Comparison of ENCODE assay signal across 1 cellular context in genomic region chr12:31386364-31386777, GRCh38.
TF ChIP-seq lines count a peak whose summit lies in the region.

No MANE protein-coding gene starts in this region.

TF ChIP-seq in H1, 55 proteins besides CTCF, POLR2A, EP300 and RAD21 (continued from another document):
- TF ChIP-seq JUND (IDR thresholded peaks at IDR 0.05; ENCODE audit: low read length), result peak; percentile 60; the same call in 1 of the 2 replicates
- no peak for TF ChIP-seq GABPA (IDR thresholded peaks at IDR 0.05; ENCODE audit: borderline replicate concordance, insufficient read depth, low read length)
- peak; percentile 89 for TF ChIP-seq YY1 (IDR thresholded peaks at IDR 0.05; ENCODE audit: low read depth, low read length)
- no peak for TF ChIP-seq RFX5 (IDR thresholded peaks at IDR 0.05; ENCODE audit: borderline replicate concordance, low read depth, low read length)
- no peak for TF ChIP-seq USF2 (IDR thresholded peaks at IDR 0.05; ENCODE audit: low read length)
- TF ChIP-seq KDM1A (IDR thresholded peaks at IDR 0.05; ENCODE audit: borderline replicate concordance, low read length), result no peak
- TF ChIP-seq EGR1 (IDR thresholded peaks at IDR 0.05; ENCODE audit: borderline replicate concordance, low read depth, low read length), result peak; percentile 6; the same call in 1 of the 2 replicates
- TF ChIP-seq ASH2L (IDR thresholded peaks at IDR 0.05; ENCODE audit: low read length), result peak; percentile 99
- no peak for TF ChIP-seq SIRT6 (IDR thresholded peaks at IDR 0.05; ENCODE audit: low read length)
- no peak for TF ChIP-seq EZH2 (IDR thresholded peaks at IDR 0.05; ENCODE audit: low read depth, low read length, severe bottlenecking)
- no peak for TF ChIP-seq HDAC6 (IDR thresholded peaks at IDR 0.05; ENCODE audit: low read depth, low read length)
- peak; percentile 75 for TF ChIP-seq TAF7 (optimal IDR thresholded peaks at IDR 0.05; ENCODE audit: borderline replicate concordance, low read depth, low read length)
- no peak for TF ChIP-seq BRCA1 (IDR thresholded peaks at IDR 0.05; ENCODE audit: low read depth, low read length)
- TF ChIP-seq SAP30 (IDR thresholded peaks at IDR 0.05; ENCODE audit: insufficient read depth, insufficient replicate concordance, low read length), result no peak
- peak; percentile 72 for TF ChIP-seq CHD2 (IDR thresholded peaks at IDR 0.05; ENCODE audit: low read length)
- TF ChIP-seq TEAD4 (IDR thresholded peaks at IDR 0.05; ENCODE audit: low read depth, low read length), result peak; percentile 99
- no peak for TF ChIP-seq CREB1 (IDR thresholded peaks at IDR 0.05)
- TF ChIP-seq ATF2 (IDR thresholded peaks at IDR 0.05; ENCODE audit: low read length), result peak; percentile 62; the same call in 1 of the 2 replicates
- no peak for TF ChIP-seq GTF2F1 (IDR thresholded peaks at IDR 0.05; ENCODE audit: borderline replicate concordance, low read depth, low read length)
- TF ChIP-seq SP4 (IDR thresholded peaks at IDR 0.05; ENCODE audit: low read length), result no peak; the same call in 1 of the 2 replicates
- TF ChIP-seq E2F6 (IDR thresholded peaks at IDR 0.05), result no peak
- TF ChIP-seq POLR2AphosphoS5 (IDR thresholded peaks at IDR 0.05; ENCODE audit: low read depth, low read length), result peak; percentile 83
- no peak for TF ChIP-seq ATF3 (IDR thresholded peaks at IDR 0.05; ENCODE audit: insufficient read depth, low read depth, low read length)
- no peak for TF ChIP-seq CEBPB (IDR thresholded peaks at IDR 0.05; ENCODE audit: low read depth, low read length)
- TF ChIP-seq RBBP5 (IDR thresholded peaks at IDR 0.05; ENCODE audit: borderline replicate concordance, low read depth, low read length), result peak; percentile 92; the same call in 1 of the 2 replicates
- TF ChIP-seq CBX8 (IDR thresholded peaks at IDR 0.05; ENCODE audit: borderline replicate concordance, low read depth, low read length), result no peak
- peak; percentile 97 for TF ChIP-seq SP1 (IDR thresholded peaks at IDR 0.05; ENCODE audit: low read depth, low read length)
- no peak for TF ChIP-seq JUN (IDR thresholded peaks at IDR 0.05; ENCODE audit: low read depth, low read length)
- TF ChIP-seq TBP (IDR thresholded peaks at IDR 0.05; ENCODE audit: low read depth, low read length), result peak; percentile 86
- no peak for TF ChIP-seq KDM5A (IDR thresholded peaks at IDR 0.05; ENCODE audit: low read length)
- no peak for TF ChIP-seq RNF2 (IDR thresholded peaks at IDR 0.05; ENCODE audit: borderline replicate concordance, low read depth, low read length, missing control alignments, poor library complexity, severe bottlenecking)
- no peak for TF ChIP-seq SUZ12 (IDR thresholded peaks at IDR 0.05; ENCODE audit: low read length)
- TF ChIP-seq PHF8 (conservative IDR thresholded peaks at IDR 0.05; ENCODE audit: low read depth, low read length), result no peak
- no peak for TF ChIP-seq BCL11A (IDR thresholded peaks at IDR 0.05; ENCODE audit: low read depth in 2 of 2, low read length in 2 of 2)
- TF ChIP-seq SRF (IDR thresholded peaks at IDR 0.05; ENCODE audit: low read depth, low read length), result 0 out of 2 replicates have a peak, but pooled peaks have one; percentile 25
- TF ChIP-seq CHD7 (IDR thresholded peaks at IDR 0.05; ENCODE audit: insufficient replicate concordance, low read length), result peak; percentile 43
- peak; percentile 84 for TF ChIP-seq TAF1 (IDR thresholded peaks at IDR 0.05; ENCODE audit: low read depth, low read length)
- TF ChIP-seq BACH1 (IDR thresholded peaks at IDR 0.05; ENCODE audit: low read length), result no peak
- TF ChIP-seq POU5F1 (IDR thresholded peaks at IDR 0.05; ENCODE audit: low read depth, low read length), result 0 out of 2 replicates have a peak, but pooled peaks have one; percentile 3
- peak; percentile 71 for TF ChIP-seq NANOG (IDR thresholded peaks at IDR 0.05; ENCODE audit: insufficient read depth, low read depth, low read length, poor library complexity, severe bottlenecking)
- TF ChIP-seq MAX (IDR thresholded peaks at IDR 0.05), result peak; percentile 72
- TF ChIP-seq MAFK (IDR thresholded peaks at IDR 0.05; ENCODE audit: low read depth, low read length), result peak; percentile 64
- TF ChIP-seq ZNF274 (IDR thresholded peaks at IDR 0.05; ENCODE audit: borderline replicate concordance, extremely low read depth, low read length), result no peak
